In the genomic region with DNA sequence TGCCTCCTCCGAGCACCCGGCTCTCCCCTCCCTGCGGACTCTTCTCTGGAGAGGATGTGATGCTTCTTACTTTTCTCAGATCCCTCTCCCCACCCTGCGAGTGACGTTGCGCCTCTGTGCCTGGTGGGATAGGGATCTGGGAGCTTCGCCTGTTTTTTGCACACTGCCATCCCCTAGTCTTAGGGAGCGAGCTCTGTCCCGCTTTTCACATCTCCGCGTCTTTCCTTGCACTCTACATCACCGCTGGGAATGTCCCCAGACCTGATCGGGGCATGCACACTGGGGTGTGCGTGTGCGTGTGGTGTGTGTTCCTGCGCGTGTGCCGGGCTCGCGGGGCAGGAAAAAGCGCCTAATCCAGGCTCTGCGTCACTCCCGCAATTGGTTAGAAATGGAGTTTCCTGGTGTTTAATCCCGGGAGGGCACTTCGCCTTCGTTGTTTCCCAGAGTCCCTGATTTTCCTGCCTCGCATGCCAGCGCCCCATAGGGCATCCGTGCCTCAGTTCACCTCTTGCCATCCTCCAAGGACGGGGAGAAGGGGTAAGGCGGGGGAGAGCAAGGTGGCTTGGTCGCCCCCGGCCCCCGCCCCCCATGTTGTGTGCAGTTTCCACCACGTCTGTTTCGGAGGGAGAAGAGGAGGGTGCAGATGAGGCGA, we compare ENCODE assay signal across 8 cellular contexts. TPM values are rescaled to one million over a fixed set of nuclear protein-coding genes. Genes with fewer than 3 reads are reported as not detected.
A peak's percentile ranks its signal among the peaks of the same experiment; 100 is the strongest.
DNase-seq lines count a peak whose midpoint lies in the region; ATAC-seq and TF ChIP-seq lines count a peak whose summit lies in the region.

No MANE protein-coding gene starts in this region.

- no peak for DNase-seq in CD4-positive, CD25-positive, alpha-beta regulatory T cell
- no peak for DNase-seq in Panc1 (ENCODE audit: low read depth, low spot score)
- DNase-seq in natural killer cell treated with Interleukin-12 subunit alpha and Interleukin-12 subunit beta and Interleukin-15 and Interleukin-18, amount 100 ng/mL, for 72 hours (ENCODE audit: low spot score), result no peak
- no peak for DNase-seq in stimulated activated CD4-positive, alpha-beta T cell treated with anti-CD3 and anti-CD28 coated beads, Interleukin-4, amount 100 ng/mL, for 1 hour

- no peaks in the 10 kb centered on the region for H3K9me3 ChIP-seq in CD4-positive, CD25-positive, alpha-beta regulatory T cell (ENCODE audit: control insufficient read depth in 2 of 2, low read length in 2 of 2)
- H3K9me3 ChIP-seq in Panc1 (ENCODE audit: control insufficient read depth, insufficient read depth, low read depth, low read length), result no peaks in the 10 kb centered on the region

- H3K4me1 ChIP-seq in CD4-positive, CD25-positive, alpha-beta regulatory T cell (ENCODE audit: control insufficient read depth, insufficient read depth, low read length, poor library complexity, severe bottlenecking), result peaks cover 25% of the 10 kb centered on the region
- no peaks in the 10 kb centered on the region for H3K4me1 ChIP-seq in Panc1 (ENCODE audit: control insufficient read depth, insufficient read depth, low read length)

- no peak for ATAC-seq in CD4-positive, CD25-positive, alpha-beta regulatory T cell (ENCODE audit: low read depth in 2 of 2)
- ATAC-seq in Panc1 (peak; percentile 23; the same call in 1 of the 2 replicates), esophagus mucosa (peak; percentile 35), HG03097 (IDR thresholded peaks at IDR 0.05; ENCODE audit: low FRiP score, unreplicated experiment) (no peak), HG02678 (IDR thresholded peaks at IDR 0.05; ENCODE audit: unreplicated experiment) (no peak), HG02763 (IDR thresholded peaks at IDR 0.05; ENCODE audit: unreplicated experiment) (no peak)
- ATAC-seq in natural killer cell treated with Interleukin-12 subunit alpha and Interleukin-12 subunit beta and Interleukin-15 and Interleukin-18, amount 100 ng/mL, for 72 hours, result no peak

- peak overlapping the region; percentile 52 to 97 (median 84) for H3K4me3 Mint-ChIP-seq in CD4-positive, CD25-positive, alpha-beta regulatory T cell
- H3K4me3 Mint-ChIP-seq in natural killer cell treated with Interleukin-12 subunit alpha and Interleukin-12 subunit beta and Interleukin-15 and Interleukin-18, amount 100 ng/mL, for 72 hours, result peak overlapping the region; percentile 27

- CTCF ChIA-PET in Panc1 (lab: Charles Lee), result no interaction called here

- intact Hi-C loops in Panc1 (cut with micrococcal nuclease; ENCODE audit: unreplicated experiment), result no loop called here

- peaks cover 9% of the 10 kb centered on the region for H3K27me3 Mint-ChIP-seq in CD4-positive, CD25-positive, alpha-beta regulatory T cell
- H3K27me3 Mint-ChIP-seq in natural killer cell treated with Interleukin-12 subunit alpha and Interleukin-12 subunit beta and Interleukin-15 and Interleukin-18, amount 100 ng/mL, for 72 hours, result no peaks in the 10 kb centered on the region

- H3K27me3 ChIP-seq in CD4-positive, CD25-positive, alpha-beta regulatory T cell (ENCODE audit: control insufficient read depth, insufficient read depth, low read length), result no peaks in the 10 kb centered on the region
- H3K27me3 ChIP-seq in Panc1 (ENCODE audit: control insufficient read depth, insufficient read depth, low read length), result peaks cover 21% of the 10 kb centered on the region

- no peaks in the 10 kb centered on the region for H3K36me3 ChIP-seq in CD4-positive, CD25-positive, alpha-beta regulatory T cell (ENCODE audit: control insufficient read depth, insufficient read depth, low read length)
- no peaks in the 10 kb centered on the region for H3K36me3 ChIP-seq in Panc1 (ENCODE audit: control insufficient read depth, insufficient read depth, low read length)

- H3K4me3 ChIP-seq in CD4-positive, CD25-positive, alpha-beta regulatory T cell (ENCODE audit: low read depth, low read length), result no peak overlapping the region
- H3K4me3 ChIP-seq in Panc1 (ENCODE audit: low read depth in 2 of 2, low read length in 2 of 2), result peak overlapping the region in 1 of 2 experiments; percentile 32; a peak in 1 of 4 replicates

- no TSS peak for BruUV-seq in Panc1 (replicated peaks; lab: Mats Ljungman, UMichigan)

- H3K4me1 Mint-ChIP-seq in CD4-positive, CD25-positive, alpha-beta regulatory T cell, result peaks cover 9 to 35% (median 26%) of the 10 kb centered on the region in 4 donors
- peaks cover 20 to 24% of the 10 kb centered on the region in 2 donors for H3K4me1 Mint-ChIP-seq in natural killer cell treated with Interleukin-12 subunit alpha and Interleukin-12 subunit beta and Interleukin-15 and Interleukin-18, amount 100 ng/mL, for 72 hours (ENCODE audit: low read depth in 2 of 2)

- H3K27ac Mint-ChIP-seq in CD4-positive, CD25-positive, alpha-beta regulatory T cell, result peak overlapping the region in 1 of 3 donors; percentile 20
- no peak overlapping the region for H3K27ac Mint-ChIP-seq in natural killer cell treated with Interleukin-12 subunit alpha and Interleukin-12 subunit beta and Interleukin-15 and Interleukin-18, amount 100 ng/mL, for 72 hours

- in situ Hi-C loops in Panc1 (cut with HindIII; ENCODE audit: low pct_unique_long_range_greater_than_20kb, low sequenced_read_pairs), result no loop called here

- H3K36me3 Mint-ChIP-seq in CD4-positive, CD25-positive, alpha-beta regulatory T cell, result no peaks in the 10 kb centered on the region
- H3K36me3 Mint-ChIP-seq in natural killer cell treated with Interleukin-12 subunit alpha and Interleukin-12 subunit beta and Interleukin-15 and Interleukin-18, amount 100 ng/mL, for 72 hours, result no peaks in the 10 kb centered on the region

- POLR2A ChIA-PET in Panc1 (lab: Charles Lee), result interaction anchor here (0.9 kb wide), 1 partner anchor 58 kb away, joined by 3 read pairs; no protein-coding TSS in a partner anchor

- no peaks in the 10 kb centered on the region for H3K9me3 Mint-ChIP-seq in CD4-positive, CD25-positive, alpha-beta regulatory T cell
- no peaks in the 10 kb centered on the region for H3K9me3 Mint-ChIP-seq in natural killer cell treated with Interleukin-12 subunit alpha and Interleukin-12 subunit beta and Interleukin-15 and Interleukin-18, amount 100 ng/mL, for 72 hours

- no peak for TF ChIP-seq CTCF in Panc1 (IDR thresholded peaks at IDR 0.05)

- H3K27ac ChIP-seq in CD4-positive, CD25-positive, alpha-beta regulatory T cell (ENCODE audit: insufficient read depth, low read length, poor library complexity, severe bottlenecking), result no peak overlapping the region
- H3K27ac ChIP-seq in Panc1 (ENCODE audit: low read length), result no peak overlapping the region

RNA-seq across cellular contexts. Expression of gene TBC1D1, which starts 0.9 kb away (rescaled TPM):
- total RNA-seq in CD4-positive, CD25-positive, alpha-beta regulatory T cell, result 48.2 TPM
- 10 to 100 TPM; 12.3 to 20.7 (median 19.3) TPM for polyA plus RNA-seq in CD4-positive, CD25-positive, alpha-beta regulatory T cell
- total RNA-seq in Panc1 (2021; ENCODE audit: unreplicated experiment) (56.0 TPM), esophagus mucosa (11.4 TPM)
- polyA plus RNA-seq in Panc1 (2012; ENCODE audit: insufficient read length), result 36.1 TPM
- 10 to 100 TPM; 47.9 to 66.6 TPM for total RNA-seq in natural killer cell treated with Interleukin-12 subunit alpha and Interleukin-12 subunit beta and Interleukin-15 and Interleukin-18, amount 100 ng/mL, for 72 hours

Comparison
In these comparisons a context has a peak if more than half of its experiments do, and no peak if none do; other contexts are left out.
1. ATAC-seq: peak in Panc1 (single experiment) and esophagus mucosa (single experiment); none in CD4-positive, CD25-positive, alpha-beta regulatory T cell (0 of 2), natural killer cell treated with Interleukin-12 subunit alpha and Interleukin-12 subunit beta and Interleukin-15 and Interleukin-18, amount 100 ng/mL, for 72 hours (0 of 2), HG03097 (single experiment), HG02678 (single experiment) and HG02763 (single experiment).